ENCODE assay signal across 1 cellular context in the genomic region with DNA sequence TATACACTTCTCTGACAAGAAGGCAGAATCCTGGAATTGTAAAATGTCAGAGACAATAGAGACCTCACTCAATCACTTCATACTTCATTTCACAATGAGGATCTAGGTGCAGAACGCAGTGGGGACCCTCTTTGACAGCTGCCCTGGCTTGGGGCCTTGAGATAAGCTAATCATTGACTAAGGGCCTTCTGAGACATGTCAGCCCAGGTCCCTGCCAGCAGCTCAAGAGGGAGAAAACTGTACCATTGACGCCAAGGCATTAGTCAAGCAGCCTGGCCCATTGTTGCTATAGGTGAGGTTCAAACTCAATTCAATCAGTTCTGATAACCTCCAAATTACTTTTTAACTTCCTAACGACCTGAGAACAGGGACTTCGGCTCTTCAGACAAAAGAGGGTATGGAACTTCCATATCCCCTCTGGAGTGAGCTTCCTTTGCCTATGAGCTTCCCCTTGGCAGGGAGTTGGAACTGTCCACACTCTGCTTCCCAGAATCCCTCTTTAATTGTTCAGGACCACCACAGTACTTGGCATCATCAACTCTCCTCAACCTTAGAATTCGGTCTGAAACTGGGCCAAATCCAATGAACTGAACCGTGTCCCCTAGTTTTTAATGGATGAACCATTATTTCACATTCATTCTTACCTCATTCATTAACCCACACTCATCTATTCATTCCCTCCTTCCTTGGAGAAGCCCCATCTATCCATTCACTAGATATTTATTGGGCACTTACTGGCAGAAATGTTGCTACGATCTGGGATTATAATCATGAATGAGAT.
TF ChIP-seq lines count a peak whose summit lies in the region.

No MANE protein-coding gene starts in this region.

TF ChIP-seq in HepG2, 621 proteins besides CTCF, POLR2A, EP300 and RAD21:
- TF ChIP-seq, protein P1, sequence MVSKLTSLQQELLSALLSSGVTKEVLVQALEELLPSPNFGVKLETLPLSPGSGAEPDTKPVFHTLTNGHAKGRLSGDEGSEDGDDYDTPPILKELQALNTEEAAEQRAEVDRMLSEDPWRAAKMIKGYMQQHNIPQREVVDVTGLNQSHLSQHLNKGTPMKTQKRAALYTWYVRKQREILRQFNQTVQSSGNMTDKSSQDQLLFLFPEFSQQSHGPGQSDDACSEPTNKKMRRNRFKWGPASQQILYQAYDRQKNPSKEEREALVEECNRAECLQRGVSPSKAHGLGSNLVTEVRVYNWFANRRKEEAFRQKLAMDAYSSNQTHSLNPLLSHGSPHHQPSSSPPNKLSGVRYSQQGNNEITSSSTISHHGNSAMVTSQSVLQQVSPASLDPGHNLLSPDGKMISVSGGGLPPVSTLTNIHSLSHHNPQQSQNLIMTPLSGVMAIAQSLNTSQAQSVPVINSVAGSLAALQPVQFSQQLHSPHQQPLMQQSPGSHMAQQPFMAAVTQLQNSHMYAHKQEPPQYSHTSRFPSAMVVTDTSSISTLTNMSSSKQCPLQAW (CRISPR knock-in tag; IDR thresholded peaks at IDR 0.05), result 0 out of 2 replicates have a peak, but pooled peaks have one; percentile 41
- TF ChIP-seq, protein P2, sequence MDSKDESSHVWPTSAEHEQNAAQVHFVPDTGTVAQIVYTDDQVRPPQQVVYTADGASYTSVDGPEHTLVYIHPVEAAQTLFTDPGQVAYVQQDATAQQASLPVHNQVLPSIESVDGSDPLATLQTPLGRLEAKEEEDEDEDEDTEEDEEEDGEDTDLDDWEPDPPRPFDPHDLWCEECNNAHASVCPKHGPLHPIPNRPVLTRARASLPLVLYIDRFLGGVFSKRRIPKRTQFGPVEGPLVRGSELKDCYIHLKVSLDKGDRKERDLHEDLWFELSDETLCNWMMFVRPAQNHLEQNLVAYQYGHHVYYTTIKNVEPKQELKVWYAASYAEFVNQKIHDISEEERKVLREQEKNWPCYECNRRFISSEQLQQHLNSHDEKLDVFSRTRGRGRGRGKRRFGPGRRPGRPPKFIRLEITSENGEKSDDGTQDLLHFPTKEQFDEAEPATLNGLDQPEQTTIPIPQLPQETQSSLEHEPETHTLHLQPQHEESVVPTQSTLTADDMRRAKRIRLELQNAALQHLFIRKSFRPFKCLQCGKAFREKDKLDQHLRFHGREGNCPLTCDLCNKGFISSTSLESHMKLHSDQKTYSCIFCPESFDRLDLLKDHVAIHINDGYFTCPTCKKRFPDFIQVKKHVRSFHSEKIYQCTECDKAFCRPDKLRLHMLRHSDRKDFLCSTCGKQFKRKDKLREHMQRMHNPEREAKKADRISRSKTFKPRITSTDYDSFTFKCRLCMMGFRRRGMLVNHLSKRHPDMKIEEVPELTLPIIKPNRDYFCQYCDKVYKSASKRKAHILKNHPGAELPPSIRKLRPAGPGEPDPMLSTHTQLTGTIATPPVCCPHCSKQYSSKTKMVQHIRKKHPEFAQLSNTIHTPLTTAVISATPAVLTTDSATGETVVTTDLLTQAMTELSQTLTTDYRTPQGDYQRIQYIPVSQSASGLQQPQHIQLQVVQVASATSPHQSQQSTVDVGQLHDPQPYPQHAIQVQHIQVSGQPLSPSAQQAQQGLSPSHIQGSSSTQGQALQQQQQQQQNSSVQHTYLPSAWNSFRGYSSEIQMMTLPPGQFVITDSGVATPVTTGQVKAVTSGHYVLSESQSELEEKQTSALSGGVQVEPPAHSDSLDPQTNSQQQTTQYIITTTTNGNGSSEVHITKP (CRISPR knock-in tag; IDR thresholded peaks at IDR 0.05; ENCODE audit: low read depth), result peak; percentile 75
- TF ChIP-seq ZNF709 (CRISPR knock-in tag; IDR thresholded peaks at IDR 0.05) (no peak), MED1 (CRISPR knock-in tag; IDR thresholded peaks at IDR 0.05) (0 out of 2 replicates have a peak, but pooled peaks have one; percentile 14), HNF4A (CRISPR knock-in tag; IDR thresholded peaks at IDR 0.05) (0 out of 2 replicates have a peak, but pooled peaks have one; percentile 8), KLF16 (CRISPR knock-in tag; IDR thresholded peaks at IDR 0.05) (no peak), ZFX (CRISPR knock-in tag; IDR thresholded peaks at IDR 0.05; ENCODE audit: low read depth) (peak; percentile 44; the same call in 1 of the 2 replicates), CCDC6 (CRISPR knock-in tag; IDR thresholded peaks at IDR 0.05) (no peak), ZNF598 (CRISPR knock-in tag; IDR thresholded peaks at IDR 0.05; ENCODE audit: borderline replicate concordance) (0 out of 2 replicates have a peak, but pooled peaks have one; percentile 24), ZBTB7B (CRISPR knock-in tag; IDR thresholded peaks at IDR 0.05) (0 out of 2 replicates have a peak, but pooled peaks have one; percentile 32), NKX3-1 (CRISPR knock-in tag; IDR thresholded peaks at IDR 0.05) (no peak), ZFY (CRISPR knock-in tag; IDR thresholded peaks at IDR 0.05) (peak; percentile 36; the same call in 1 of the 2 replicates), USF2 (IDR thresholded peaks at IDR 0.05; ENCODE audit: low read depth, low read length) (no peak), USF2 (CRISPR knock-in tag; IDR thresholded peaks at IDR 0.05; ENCODE audit: borderline replicate concordance) (no peak), SALL1 (CRISPR knock-in tag; IDR thresholded peaks at IDR 0.05) (peak; percentile 21; the same call in 1 of the 2 replicates), TBX2 (CRISPR knock-in tag; IDR thresholded peaks at IDR 0.05; ENCODE audit: borderline replicate concordance) (peak; percentile 35; the same call in 1 of the 2 replicates), ZNF788 (CRISPR knock-in tag; IDR thresholded peaks at IDR 0.05; ENCODE audit: borderline replicate concordance) (peak; percentile 54; the same call in 1 of the 2 replicates)
- TF ChIP-seq, protein P3, sequence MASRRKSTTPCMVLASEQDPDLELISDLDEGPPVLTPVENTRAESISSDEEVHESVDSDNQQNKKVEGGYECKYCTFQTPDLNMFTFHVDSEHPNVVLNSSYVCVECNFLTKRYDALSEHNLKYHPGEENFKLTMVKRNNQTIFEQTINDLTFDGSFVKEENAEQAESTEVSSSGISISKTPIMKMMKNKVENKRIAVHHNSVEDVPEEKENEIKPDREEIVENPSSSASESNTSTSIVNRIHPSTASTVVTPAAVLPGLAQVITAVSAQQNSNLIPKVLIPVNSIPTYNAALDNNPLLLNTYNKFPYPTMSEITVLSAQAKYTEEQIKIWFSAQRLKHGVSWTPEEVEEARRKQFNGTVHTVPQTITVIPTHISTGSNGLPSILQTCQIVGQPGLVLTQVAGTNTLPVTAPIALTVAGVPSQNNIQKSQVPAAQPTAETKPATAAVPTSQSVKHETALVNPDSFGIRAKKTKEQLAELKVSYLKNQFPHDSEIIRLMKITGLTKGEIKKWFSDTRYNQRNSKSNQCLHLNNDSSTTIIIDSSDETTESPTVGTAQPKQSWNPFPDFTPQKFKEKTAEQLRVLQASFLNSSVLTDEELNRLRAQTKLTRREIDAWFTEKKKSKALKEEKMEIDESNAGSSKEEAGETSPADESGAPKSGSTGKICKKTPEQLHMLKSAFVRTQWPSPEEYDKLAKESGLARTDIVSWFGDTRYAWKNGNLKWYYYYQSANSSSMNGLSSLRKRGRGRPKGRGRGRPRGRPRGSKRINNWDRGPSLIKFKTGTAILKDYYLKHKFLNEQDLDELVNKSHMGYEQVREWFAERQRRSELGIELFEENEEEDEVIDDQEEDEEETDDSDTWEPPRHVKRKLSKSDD (CRISPR knock-in tag; IDR thresholded peaks at IDR 0.05; ENCODE audit: low read depth), result 0 out of 2 replicates have a peak, but pooled peaks have one; percentile 25
- TF ChIP-seq, protein P4, sequence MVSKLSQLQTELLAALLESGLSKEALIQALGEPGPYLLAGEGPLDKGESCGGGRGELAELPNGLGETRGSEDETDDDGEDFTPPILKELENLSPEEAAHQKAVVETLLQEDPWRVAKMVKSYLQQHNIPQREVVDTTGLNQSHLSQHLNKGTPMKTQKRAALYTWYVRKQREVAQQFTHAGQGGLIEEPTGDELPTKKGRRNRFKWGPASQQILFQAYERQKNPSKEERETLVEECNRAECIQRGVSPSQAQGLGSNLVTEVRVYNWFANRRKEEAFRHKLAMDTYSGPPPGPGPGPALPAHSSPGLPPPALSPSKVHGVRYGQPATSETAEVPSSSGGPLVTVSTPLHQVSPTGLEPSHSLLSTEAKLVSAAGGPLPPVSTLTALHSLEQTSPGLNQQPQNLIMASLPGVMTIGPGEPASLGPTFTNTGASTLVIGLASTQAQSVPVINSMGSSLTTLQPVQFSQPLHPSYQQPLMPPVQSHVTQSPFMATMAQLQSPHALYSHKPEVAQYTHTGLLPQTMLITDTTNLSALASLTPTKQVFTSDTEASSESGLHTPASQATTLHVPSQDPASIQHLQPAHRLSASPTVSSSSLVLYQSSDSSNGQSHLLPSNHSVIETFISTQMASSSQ (IDR thresholded peaks at IDR 0.05; ENCODE audit: low read depth), result peak; percentile 62
- TF ChIP-seq, protein P4 (CRISPR knock-in tag; IDR thresholded peaks at IDR 0.05; ENCODE audit: borderline replicate concordance), result peak; percentile 85
- TF ChIP-seq, protein P5, sequence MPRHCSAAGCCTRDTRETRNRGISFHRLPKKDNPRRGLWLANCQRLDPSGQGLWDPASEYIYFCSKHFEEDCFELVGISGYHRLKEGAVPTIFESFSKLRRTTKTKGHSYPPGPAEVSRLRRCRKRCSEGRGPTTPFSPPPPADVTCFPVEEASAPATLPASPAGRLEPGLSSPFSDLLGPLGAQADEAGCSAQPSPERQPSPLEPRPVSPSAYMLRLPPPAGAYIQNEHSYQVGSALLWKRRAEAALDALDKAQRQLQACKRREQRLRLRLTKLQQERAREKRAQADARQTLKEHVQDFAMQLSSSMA (CRISPR knock-in tag; IDR thresholded peaks at IDR 0.05), result no peak
- TF ChIP-seq, protein P6, sequence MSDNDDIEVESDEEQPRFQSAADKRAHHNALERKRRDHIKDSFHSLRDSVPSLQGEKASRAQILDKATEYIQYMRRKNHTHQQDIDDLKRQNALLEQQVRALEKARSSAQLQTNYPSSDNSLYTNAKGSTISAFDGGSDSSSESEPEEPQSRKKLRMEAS (IDR thresholded peaks at IDR 0.05), result peak; percentile 23; the same call in 1 of the 2 replicates
